Comparison of ENCODE assay signal across 8 cellular contexts in genomic region chr1:15417365-15417934, GRCh38. TPM values are rescaled to one million over a fixed set of nuclear protein-coding genes. Genes with fewer than 3 reads are reported as not detected.
DNase-seq lines count a peak whose midpoint lies in the region; ATAC-seq and TF ChIP-seq lines count a peak whose summit lies in the region.

No MANE protein-coding gene starts in this region.

- DNase-seq in GM10248 (ENCODE audit: extremely low spot score) (peak; percentile 46), HT1080 (ENCODE audit: low read depth) (peak; percentile 93), spleen (peak; percentile 84), COLO829 (ENCODE audit: low spot score) (no peak), DMS79 treated with DMSO at 0.1 percent for 48 hours (lab: John Stamatoyannopoulos, UW) (no peak)
- DNase-seq in activated CD4-positive, alpha-beta T cell treated with anti-CD3 and anti-CD28 coated beads, Interleukin-2, amount 50 U/mL, for 48 hours: peak; percentile 55 to 69

- ATAC-seq in esophagus mucosa (peak; percentile 75), HG02840 (IDR thresholded peaks at IDR 0.05; ENCODE audit: low FRiP score, unreplicated experiment) (no peak)

- H3K36me3 ChIP-seq in spleen: peaks cover 0 to 74% (median 5%) of the 10 kb centered on the region in 6 donors

- POLR2A ChIA-PET in GM10248 (lab: Yijun Ruan, JAX): no interaction called here

- H3K9me3 ChIP-seq in spleen: no peaks in the 10 kb centered on the region

- no peak for TF ChIP-seq POLR2A in spleen (IDR thresholded peaks at IDR 0.05)

- H3K4me3 ChIP-seq in spleen: peak overlapping the region in 4 of 8 donors; percentile 4 to 60 (median 20)

- H3K27ac ChIP-seq in spleen: peak overlapping the region; percentile 72 to 96 (median 88)

- TF ChIP-seq CTCF in GM10248 (IDR thresholded peaks at IDR 0.05; ENCODE audit: control extremely low read depth, extremely low read depth, low read depth, missing control alignments) (no peak), spleen (IDR thresholded peaks at IDR 0.05 in 8 of 11, conservative IDR thresholded peaks at IDR 0.05 in 3 of 11) (no peak)

- H3K27me3 ChIP-seq in spleen (replicated peaks in 1 of 7): no peaks in the 10 kb centered on the region

- peaks cover 64 to 98% (median 92%) of the 10 kb centered on the region in 6 donors for H3K4me1 ChIP-seq in spleen

- intact Hi-C loops in spleen (cut with DNase I; ENCODE audit: low total_unique reads): no loop called here

- CTCF ChIA-PET in GM10248 (lab: Yijun Ruan, JAX): interaction anchor here (1.3 to 8.0 kb wide), 3 partner anchors 14 to 94 kb away, joined by 3 to 50 read pairs (median 8); no protein-coding TSS in a partner anchor

- 18 to 27% (median 20%) methylated on average over 10 of the region's 10 CpGs for WGBS in spleen, 5 donors

RNA-seq across cellular contexts. Expression of gene EFHD2, which starts 7.8 kb away (rescaled TPM):
- total RNA-seq in HT1080 (2014; rRNA removed; shearing (Covaris generic)): 134 and 169 TPM in 2 replicates
- 200 and 212 TPM in 2 replicates for polyA plus RNA-seq in HT1080 (2015; cell fraction: cytosol; rRNA removed)
- 115 and 116 TPM in 2 replicates for polyA plus RNA-seq in HT1080 (2015; cell fraction: nucleus; rRNA removed)
- total RNA-seq in esophagus mucosa (38.3 TPM), spleen (100 to 1,000 TPM; 131 to 226 (median 164) TPM)
- 100 to 1,000 TPM in 1 of 3 donors, 10 to 100 TPM in 2; 81.8 to 148 (median 87.1) TPM for polyA plus RNA-seq in spleen

RNA-seq across cellular contexts. Expression of gene CTRC, which starts 20.8 kb away (rescaled TPM):
- total RNA-seq in HT1080 (2014; rRNA removed; shearing (Covaris generic)): not detected in 2 replicates
- polyA plus RNA-seq in HT1080 (2015; cell fraction: cytosol; rRNA removed): not detected in 2 replicates
- 0.10 TPM in 1 of 2 replicates, not detected in the other for polyA plus RNA-seq in HT1080 (2015; cell fraction: nucleus; rRNA removed)
- total RNA-seq in esophagus mucosa (not detected), spleen (1 to 10 TPM in 3 of 7 donors, under 1 TPM in 1, not detected in 3; 0.51 to 5.1 (median 2.1) TPM)
- 1 to 10 TPM; 1.3 to 7.5 (median 3.5) TPM for polyA plus RNA-seq in spleen

RNA-seq across cellular contexts. Expression of gene CELA2A, which starts 39.1 kb away (rescaled TPM):
- total RNA-seq in HT1080 (2014; rRNA removed; shearing (Covaris generic)): not detected in 2 replicates
- polyA plus RNA-seq in HT1080 (2015; cell fraction: cytosol; rRNA removed): not detected in 2 replicates
- not detected in 2 replicates for polyA plus RNA-seq in HT1080 (2015; cell fraction: nucleus; rRNA removed)
- total RNA-seq in esophagus mucosa: 0.36 TPM
- total RNA-seq in spleen: under 1 TPM in 3 of 7 donors, not detected in 4; 0.40 to 0.79 (median 0.40) TPM
- under 1 TPM; 0.09 to 0.20 (median 0.16) TPM for polyA plus RNA-seq in spleen

RNA-seq across cellular contexts. Expression of gene CELA2B, which starts 58.5 kb away (rescaled TPM):
- total RNA-seq in HT1080 (2014; rRNA removed; shearing (Covaris generic)): not detected in 2 replicates
- polyA plus RNA-seq in HT1080 (2015; cell fraction: cytosol; rRNA removed): not detected in 2 replicates
- polyA plus RNA-seq in HT1080 (2015; cell fraction: nucleus; rRNA removed): not detected in 2 replicates
- total RNA-seq in esophagus mucosa: not detected
- total RNA-seq in spleen: not detected
- under 1 TPM in 1 of 3 donors, not detected in 2; 0.14 TPM for polyA plus RNA-seq in spleen

Comparison
In these comparisons a context has a peak if more than half of its experiments do, and no peak if none do; other contexts are left out.
1. DNase-seq: peak in GM10248 (single experiment), HT1080 (single experiment), activated CD4-positive, alpha-beta T cell treated with anti-CD3 and anti-CD28 coated beads, Interleukin-2, amount 50 U/mL, for 48 hours (2 of 2) and spleen (single experiment); none in COLO829 (single experiment) and DMS79 treated with DMSO at 0.1 percent for 48 hours (single experiment).